In the genomic region with DNA sequence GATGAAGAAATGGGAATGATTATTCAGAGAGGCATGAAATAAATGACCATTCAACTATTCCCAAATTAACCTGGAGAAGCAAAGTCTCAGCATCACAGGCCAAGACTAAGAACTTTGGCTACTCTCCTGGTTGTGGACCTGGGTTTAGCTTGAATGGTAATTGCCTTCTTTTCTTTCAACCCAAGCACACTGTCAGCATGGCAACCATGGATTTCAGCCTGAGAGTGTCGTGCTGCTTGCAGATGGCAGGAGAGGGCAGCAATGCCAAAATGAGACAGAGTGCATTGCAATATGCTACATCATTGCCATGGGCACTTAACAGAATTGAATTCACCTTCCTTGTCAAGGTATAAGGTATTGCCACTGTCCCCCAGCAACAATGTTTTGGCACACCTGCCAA, we compare ENCODE assay signal across 17 cellular contexts.
"Had no signal": no experiment of that assay in that cellular context is flagged by ENCODE, and none has a peak within 500 bp of the region (broad histone marks: within the 10 kb centered on the region; RNA-seq: fewer than 3 reads in every experiment).

No MANE protein-coding gene starts in this region.

- DNase-seq: activated CD4-positive, alpha-beta memory T cell treated with anti-CD3 and anti-CD28 coated beads for 36 hours; activated CD4-positive, alpha-beta T cell treated with anti-CD3 and anti-CD28 coated beads, Interleukin-2, amount 10 ng/mL, durations not matched to agents 7 days and 5 days; activated CD4-positive, CD25-positive, alpha-beta regulatory T cell; activated CD8-positive, alpha-beta memory T cell treated with anti-CD3 and anti-CD28 coated beads for 24 hours; activated effector memory CD4-positive, alpha-beta T cell treated with anti-CD3 and anti-CD28 coated beads, Interleukin-2, amount 50 U/mL, for 16 hours; activated naive CD4-positive, alpha-beta T cell treated with Interleukin-2 at 50 U/mL for 16 hours; activated naive CD8-positive, alpha-beta T cell treated with anti-CD3 and anti-CD28 coated beads, Interleukin-2, amount 50 U/mL, for 24 hours; activated T-cell treated with anti-CD3 and anti-CD28 coated beads, Interleukin-2, amount 50 U/mL, for 4 hours; amniotic stem cell; Kasumi-1; KBM-7; NCI-H146; NCI-H1930; NCI-H524; SIG-M5; T-helper 2 cell; T1000 had no signal
